8 cellular contexts compared by ENCODE assay signal in the genomic region with DNA sequence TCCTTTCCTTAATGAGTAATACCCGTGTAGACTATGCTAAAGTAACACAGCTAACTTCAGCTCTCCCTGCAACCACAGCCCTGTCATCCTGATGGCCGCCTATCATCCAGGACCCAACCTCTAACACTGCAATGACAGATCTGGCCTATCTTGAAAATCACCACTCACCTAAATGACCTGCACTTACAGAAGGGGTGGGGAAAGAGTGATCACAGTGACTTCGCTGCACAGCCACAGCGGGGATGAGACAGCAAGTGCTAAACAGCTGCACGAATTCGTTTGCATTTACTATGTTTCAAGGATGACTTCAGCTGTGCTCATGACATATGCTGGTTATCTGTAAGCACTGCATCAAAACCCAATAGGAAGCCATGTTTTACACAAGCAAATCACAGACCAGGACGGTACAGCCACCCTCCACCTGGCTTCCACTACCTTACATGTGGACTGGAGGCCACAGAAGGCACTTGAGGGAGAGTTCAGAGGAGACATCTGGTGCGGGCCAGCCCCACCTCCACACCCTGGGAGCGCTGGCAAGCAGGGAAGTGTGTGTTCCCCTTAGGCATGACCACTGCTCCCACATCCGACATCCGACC.
A peak's percentile ranks its signal among the peaks of the same experiment; 100 is the strongest.
DNase-seq lines count a peak whose midpoint lies in the region; TF ChIP-seq lines count a peak whose summit lies in the region.

No MANE protein-coding gene starts in this region.

- peak overlapping the region; percentile 30 for H3K27ac ChIP-seq in colonic mucosa

- no peaks in the 10 kb centered on the region for H3K27me3 ChIP-seq in colonic mucosa

- H3K9me3 ChIP-seq in colonic mucosa = no peaks in the 10 kb centered on the region

- DNase-seq in activated T-cell treated with anti-CD3 and anti-CD28 coated beads for 48 hours (ENCODE audit: low read depth) (peak; percentile 46), NCI-H2196 treated with DMSO at 0.1 percent for 48 hours (lab: John Stamatoyannopoulos, UW; ENCODE audit: unreplicated experiment) (peak; percentile 3), colonic mucosa (no peak), dermis blood vessel endothelial cell (no peak), ACHN (no peak)
- DNase-seq in activated T-cell treated with anti-CD3 and anti-CD28 coated beads, Interleukin-2, amount 50 U/mL, for 1 hour = no peak
- DNase-seq in stimulated activated CD4-positive, alpha-beta T cell treated with anti-CD3 and anti-CD28 coated beads, TNF-alpha, amount 100 ng/mL, for 48 hours (ENCODE audit: low read depth in 3 of 3) = peak in 2 of 3 donors; percentile 27 to 55
- no peak for DNase-seq in central memory CD4-positive, alpha-beta T cell

- H3K36me3 ChIP-seq in colonic mucosa = no peaks in the 10 kb centered on the region

- no peak for TF ChIP-seq CTCF in colonic mucosa (IDR thresholded peaks at IDR 0.05)

- H3K4me1 ChIP-seq in colonic mucosa = peaks cover 37% of the 10 kb centered on the region

- intact Hi-C loops in colonic mucosa (cut with DNase I) = loop anchor here (2.0 to 5.0 kb wide), 2 partner anchors 86 to 170 kb away; no protein-coding TSS in a partner anchor

- no peak overlapping the region for H3K4me3 ChIP-seq in colonic mucosa

- no peak overlapping the region for H3K9ac ChIP-seq in colonic mucosa (ENCODE audit: low read depth in 2 of 2, low read length in 2 of 2)

- in situ Hi-C loops in ACHN (cut with HindIII; ENCODE audit: low pct_ligation_motif_present, low pct_unique_long_range_greater_than_20kb, low sequenced_read_pairs) = no loop called here

Comparison
In these comparisons a context has a peak if more than half of its experiments do, and no peak if none do; other contexts are left out.
1. DNase-seq: peak in activated T-cell treated with anti-CD3 and anti-CD28 coated beads for 48 hours (single experiment), NCI-H2196 treated with DMSO at 0.1 percent for 48 hours (single experiment) and stimulated activated CD4-positive, alpha-beta T cell treated with anti-CD3 and anti-CD28 coated beads, TNF-alpha, amount 100 ng/mL, for 48 hours (2 of 3); none in activated T-cell treated with anti-CD3 and anti-CD28 coated beads, Interleukin-2, amount 50 U/mL, for 1 hour (single experiment), colonic mucosa (single experiment), dermis blood vessel endothelial cell (single experiment), ACHN (single experiment) and central memory CD4-positive, alpha-beta T cell (single experiment).